1 cellular context compared by ENCODE assay signal in genomic region chr7:7416031-7416968, GRCh38.
TF ChIP-seq lines count a peak whose summit lies in the region.

No MANE protein-coding gene starts in this region.

TF ChIP-seq in GM23338, 12 proteins besides CTCF, POLR2A, EP300 and RAD21 (continued from another document):
- no peak for TF ChIP-seq ETS1 (IDR thresholded peaks at IDR 0.05)
- no peak for TF ChIP-seq ZNF462 (CRISPR knock-in tag; IDR thresholded peaks at IDR 0.05)
- TF ChIP-seq STAT1 (IDR thresholded peaks at IDR 0.05; ENCODE audit: unreplicated experiment) = no peak
- no peak for TF ChIP-seq CREB1 (CRISPR knock-in tag; IDR thresholded peaks at IDR 0.05; ENCODE audit: low read depth)
- no peak for TF ChIP-seq POLR2AphosphoS5 (IDR thresholded peaks at IDR 0.05; ENCODE audit: low read depth)
- TF ChIP-seq NANOG (IDR thresholded peaks at IDR 0.05; ENCODE audit: borderline replicate concordance) = no peak
- TF ChIP-seq ZNF114 (CRISPR knock-in tag; IDR thresholded peaks at IDR 0.05) = no peak
TF ChIP-seq in GM23338: peak in this region for 0.
